In genomic region chr1:209929751-209930150, GRCh38 we compare ENCODE assay signal across 1 cellular context.
TF ChIP-seq lines count a peak whose summit lies in the region.

No MANE protein-coding gene starts in this region.

TF ChIP-seq in A549, 52 proteins besides CTCF, POLR2A, EP300 and RAD21:
- TF ChIP-seq REST (IDR thresholded peaks at IDR 0.05), result no peak
TF ChIP-seq in A549: peak in this region for 0.
